1 cellular context compared by ENCODE assay signal in the genomic region with DNA sequence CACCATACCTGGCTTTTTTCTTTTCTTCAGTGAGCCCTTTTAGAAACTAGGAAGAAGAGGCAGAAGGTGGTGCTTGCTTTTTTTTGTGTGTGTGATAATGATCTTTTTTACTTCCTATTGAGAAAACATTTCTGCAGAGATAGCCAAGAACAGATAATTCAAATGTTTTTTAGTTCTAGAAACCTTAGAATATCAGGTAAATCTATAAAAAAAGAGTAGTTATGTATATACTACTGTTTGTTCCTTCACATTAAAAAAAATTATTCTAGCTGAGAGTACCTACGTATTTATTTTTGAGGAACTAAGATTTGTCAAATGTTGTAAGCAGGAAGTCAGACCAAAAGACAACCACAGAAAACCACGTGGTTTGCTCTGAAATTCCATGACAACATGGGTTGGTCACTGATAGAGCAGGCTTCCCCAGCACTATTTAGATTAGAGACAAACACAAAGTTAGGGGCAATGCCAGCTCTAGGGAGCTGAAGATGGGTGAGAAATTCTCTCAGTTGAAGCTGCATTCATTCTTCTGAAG.
TF ChIP-seq lines count a peak whose summit lies in the region.

No MANE protein-coding gene starts in this region.

TF ChIP-seq in GM23338, 12 proteins besides CTCF, POLR2A, EP300 and RAD21 (continued from another document):
- TF ChIP-seq POLR2AphosphoS5 (IDR thresholded peaks at IDR 0.05; ENCODE audit: low read depth), result no peak
- TF ChIP-seq ZNF331 (CRISPR knock-in tag; IDR thresholded peaks at IDR 0.05; ENCODE audit: low read depth), result no peak
TF ChIP-seq in GM23338: peak in this region for 0.
